In genomic region chr2:202002381-202002780, GRCh38 we compare ENCODE assay signal across 19 cellular contexts.
"Had no signal": no experiment of that assay in that cellular context is flagged by ENCODE, and none has a peak within 500 bp of the region (broad histone marks: within the 10 kb centered on the region; RNA-seq: fewer than 3 reads in every experiment).

No MANE protein-coding gene starts in this region.

- ATAC-seq: heart right ventricle, left colon, mucosa of descending colon had no signal

- H3K9me3 ChIP-seq: heart right ventricle, mucosa of descending colon, prostate gland, thoracic aorta, upper lobe of left lung had no signal

- H3K4me3 ChIP-seq: coronary artery, heart right ventricle, mucosa of descending colon, neural progenitor cell, prostate gland, thoracic aorta, upper lobe of left lung had no signal

- H3K27me3 Mint-ChIP-seq: activated naive CD8-positive, alpha-beta T cell treated with anti-CD3 and anti-CD28 coated beads for 36 hours had no signal

- H3K36me3 Mint-ChIP-seq: activated naive CD8-positive, alpha-beta T cell treated with anti-CD3 and anti-CD28 coated beads for 36 hours; neural progenitor cell had no signal

- H3K27ac ChIP-seq: coronary artery, heart right ventricle, neural progenitor cell, prostate gland, thoracic aorta, upper lobe of left lung, WERI-Rb-1 had no signal

- H3K27me3 ChIP-seq: heart right ventricle, neural progenitor cell, upper lobe of left lung had no signal

- H3K4me1 ChIP-seq: prostate gland, upper lobe of left lung had no signal

- H3K27ac Mint-ChIP-seq: activated naive CD8-positive, alpha-beta T cell treated with anti-CD3 and anti-CD28 coated beads for 36 hours; activated T-cell treated with anti-CD3 and anti-CD28 coated beads, Interleukin-2, amount 50 U/mL, for 24 hours; activated T-helper 2 cell treated with anti-CD3 and anti-CD28 coated beads, Interferon-gamma antibody, Interleukin-2, Interleukin-4, amounts not matched to agents 10 μg/mL and 5 μg/mL and 100 μg/mL, durations not matched to agents 14 hours and 24 hours and 36 hours; neural progenitor cell had no signal

- DNase-seq: activated CD4-positive, alpha-beta T cell treated with anti-CD3 and anti-CD28 coated beads for 1 hour; activated naive CD4-positive, alpha-beta T cell; activated naive CD8-positive, alpha-beta T cell treated with anti-CD3 and anti-CD28 coated beads for 36 hours; activated T-cell treated with anti-CD3 and anti-CD28 coated beads, Interleukin-2, amount 50 U/mL, for 24 hours; amygdala; cerebellar nuclear complex; heart right ventricle; left colon; mucosa of descending colon; stimulated activated CD4-positive, alpha-beta T cell treated with anti-CD3 and anti-CD28 coated beads, Interleukin-4, amount 100 ng/mL, for 24 hours; stimulated activated naive CD4-positive, alpha-beta T cell treated with Interleukin-2 at 50 U/mL for 16 hours; T-helper 1 cell; upper lobe of left lung; WERI-Rb-1 had no signal

- H2AFZ ChIP-seq: neural progenitor cell had no signal

- H3K4me2 ChIP-seq: neural progenitor cell had no signal

- H3K36me3 ChIP-seq: heart right ventricle, neural progenitor cell, prostate gland, thoracic aorta, upper lobe of left lung, WERI-Rb-1 had no signal

- H3K4me3 Mint-ChIP-seq: activated naive CD8-positive, alpha-beta T cell treated with anti-CD3 and anti-CD28 coated beads for 36 hours; activated T-cell treated with anti-CD3 and anti-CD28 coated beads, Interleukin-2, amount 50 U/mL, for 24 hours; neural progenitor cell had no signal

- H3K9me3 Mint-ChIP-seq: activated naive CD8-positive, alpha-beta T cell treated with anti-CD3 and anti-CD28 coated beads for 36 hours; activated T-cell treated with anti-CD3 and anti-CD28 coated beads, Interleukin-2, amount 50 U/mL, for 24 hours; activated T-helper 2 cell treated with anti-CD3 and anti-CD28 coated beads, Interferon-gamma antibody, Interleukin-2, Interleukin-4, amounts not matched to agents 10 μg/mL and 5 μg/mL and 100 μg/mL, durations not matched to agents 14 hours and 24 hours and 36 hours; neural progenitor cell had no signal

- H3K9ac ChIP-seq: neural progenitor cell had no signal
